In genomic region chr4:77043507-77044131, GRCh38 we compare ENCODE assay signal across 14 cellular contexts. TPM values are rescaled to one million over a fixed set of nuclear protein-coding genes. Genes with fewer than 3 reads are reported as not detected.
DNase-seq lines count a peak whose midpoint lies in the region; ATAC-seq and TF ChIP-seq lines count a peak whose summit lies in the region.
"Had no signal": no experiment of that assay in that cellular context is flagged by ENCODE, and none has a peak within 500 bp of the region (broad histone marks: within the 10 kb centered on the region; RNA-seq: fewer than 3 reads in every experiment).

No MANE protein-coding gene starts in this region.

- H3K27me3 ChIP-seq in muscle layer of duodenum (ENCODE audit: low read depth, low read length), result no peaks in the 10 kb centered on the region
- no peaks in the 10 kb centered on the region for H3K27me3 ChIP-seq in uterus
- H3K27me3 ChIP-seq: foreskin keratinocyte had no signal

- ATAC-seq in Right ventricle myocardium inferior (peak; percentile 70), GM21717 (IDR thresholded peaks at IDR 0.05; ENCODE audit: unreplicated experiment) (no peak)

- H3K36me3 ChIP-seq in muscle layer of duodenum (ENCODE audit: control insufficient read depth in 1 of 2, insufficient read depth in 2 of 2, low read length in 2 of 2) (peaks cover 23 to 26% of the 10 kb centered on the region in 2 donors), uterus (no peaks in the 10 kb centered on the region)

- peaks cover 0 to 5% of the 10 kb centered on the region in 2 donors for H3K4me1 ChIP-seq in muscle layer of duodenum (ENCODE audit: control insufficient read depth in 1 of 2, insufficient read depth in 2 of 2, low read length in 2 of 2)
- no peaks in the 10 kb centered on the region for H3K4me1 ChIP-seq in uterus

- intact Hi-C loops in Right ventricle myocardium inferior (cut with DNase I) (loop anchor here (2.0 kb wide), 1 partner anchor 533 kb away; no protein-coding TSS in a partner anchor), cardiac septum (cut with DNase I) (loop anchor here (10.0 kb wide), 1 partner anchor 529 kb away; no protein-coding TSS in a partner anchor), uterus (cut with DNase I; ENCODE audit: low total_unique reads) (no loop called here)

- H3K4me3 ChIP-seq in fibroblast of villous mesenchyme (ENCODE audit: low read depth, low read length) (no peak overlapping the region), muscle layer of duodenum (ENCODE audit: low read depth in 1 of 2, low read length in 2 of 2) (no peak overlapping the region), uterus (no peak overlapping the region)
- H3K4me3 ChIP-seq: skin epidermis had no signal

- TF ChIP-seq CTCF in fibroblast of villous mesenchyme (IDR thresholded peaks at IDR 0.05; ENCODE audit: insufficient read depth, low read depth, low read length) (no peak), uterus (IDR thresholded peaks at IDR 0.05) (no peak)

- H3K9me3 ChIP-seq in muscle layer of duodenum (ENCODE audit: control insufficient read depth in 1 of 2, low read length in 2 of 2), result no peaks in the 10 kb centered on the region
- H3K9me3 ChIP-seq in uterus, result no peaks in the 10 kb centered on the region

- H3K27ac ChIP-seq in muscle layer of duodenum (ENCODE audit: low read length) (peak overlapping the region; percentile 44), uterus (peak overlapping the region; percentile 41 to 61)
- H3K27ac ChIP-seq: foreskin keratinocyte, HL-60 had no signal

- DNase-seq in Right ventricle myocardium inferior (ENCODE audit: missing footprints) (no peak), cardiac septum (ENCODE audit: low spot score) (no peak), fibroblast of villous mesenchyme (ENCODE audit: low read depth) (peak; percentile 84), uterus (peak; percentile 33 to 53), NCI-H69 (lab: John Stamatoyannopoulos, UW) (no peak), SW 1271 (lab: John Stamatoyannopoulos, UW) (no peak)
- DNase-seq: activated naive CD8-positive, alpha-beta T cell treated with anti-CD3 and anti-CD28 coated beads, Interleukin-2, amount 50 U/mL, for 24 hours; activated T-cell treated with anti-CD3 and anti-CD28 coated beads, Interleukin-2, amount 50 U/mL, for 48 hours; NCI-H2081 treated with DMSO at 0.1 percent for 48 hours had no signal

- TF ChIP-seq POLR2A in uterus (IDR thresholded peaks at IDR 0.05), result no peak

RNA-seq across cellular contexts. Expression of gene CCNI, which starts 32.2 kb away (rescaled TPM):
- total RNA-seq in Right ventricle myocardium inferior (251 TPM), cardiac septum (338 TPM), fibroblast of villous mesenchyme (129 and 187 TPM in 2 replicates), uterus (100 to 1,000 TPM; 137 to 471 (median 239) TPM)

Comparison
In these comparisons a context has a peak if more than half of its experiments do, and no peak if none do; other contexts are left out.
1. DNase-seq: peak in fibroblast of villous mesenchyme (single experiment) and uterus (2 of 2); none in Right ventricle myocardium inferior (single experiment), cardiac septum (single experiment), NCI-H69 (single experiment) and SW 1271 (0 of 2).